In genomic region chr15:68466876-68467275, GRCh38 we compare ENCODE assay signal across 27 cellular contexts.
"Had no signal": no experiment of that assay in that cellular context is flagged by ENCODE, and none has a peak within 500 bp of the region (broad histone marks: within the 10 kb centered on the region; RNA-seq: fewer than 3 reads in every experiment).

No MANE protein-coding gene starts in this region.

- H3K27ac ChIP-seq: coronary artery, esophagus squamous epithelium, heart right ventricle, left lung, neural progenitor cell, parathyroid adenoma, prostate gland, right atrium auricular region, stomach, tibial nerve, upper lobe of left lung had no signal

- H3K36me3 ChIP-seq: esophagus squamous epithelium, heart right ventricle, left lung, neural progenitor cell, prostate gland, right atrium auricular region, stomach, tibial nerve, upper lobe of left lung had no signal

- DNase-seq: dermis blood vessel endothelial cell; effector memory CD4-positive, alpha-beta T cell; esophagus squamous epithelium; foreskin melanocyte; glutamatergic neuron; heart right ventricle; hippocampal formation; left cardiac atrium; left lung; mammary epithelial cell; mesendoderm; midbrain; naive thymus-derived CD4-positive, alpha-beta T cell; stimulated activated CD4-positive, alpha-beta T cell treated with anti-CD3 and anti-CD28 coated beads, Interleukin-2, amount 100 ng/mL, for 24 hours; stimulated activated CD4-positive, alpha-beta T cell treated with anti-CD3 and anti-CD28 coated beads, Interleukin-4, amount 100 ng/mL, for 24 hours; stimulated activated naive CD4-positive, alpha-beta T cell treated with Interleukin-2 at 50 U/mL for 16 hours; stomach; upper lobe of left lung had no signal

- H3K9me3 ChIP-seq: esophagus squamous epithelium, left lung, prostate gland, right atrium auricular region, stomach, tibial nerve, upper lobe of left lung had no signal

- ATAC-seq: heart right ventricle; left lung; naive thymus-derived CD4-positive, alpha-beta T cell; sciatic nerve; stimulated activated effector memory CD8-positive, alpha-beta T cell treated with anti-CD3 and anti-CD28 coated beads, Interleukin-12 subunit alpha, Interleukin-12 subunit beta, amount 100 ng/mL, for 72 hours had no signal

- H3K4me3 ChIP-seq: coronary artery, esophagus squamous epithelium, heart right ventricle, left lung, neural progenitor cell, prostate gland, right atrium auricular region, smooth muscle cell, stomach, tibial nerve, upper lobe of left lung had no signal

- H3K27me3 ChIP-seq: neural progenitor cell, right atrium auricular region, stomach, tibial nerve, upper lobe of left lung had no signal

- H3K4me1 ChIP-seq: left lung, neural progenitor cell, prostate gland, right atrium auricular region, stomach had no signal
